ENCODE assay signal across 1 cellular context in genomic region chr17:45161288-45162021, GRCh38.
TF ChIP-seq lines count a peak whose summit lies in the region.

TSS of gene HEXIM2 (plus strand) at chr17:45161875. CDS start at chr17:45162794, 919 bp downstream.

TF ChIP-seq in HepG2, 621 proteins besides CTCF, POLR2A, EP300 and RAD21 (continued from another document and continues in another):
- TF ChIP-seq ZNF609 (CRISPR knock-in tag; IDR thresholded peaks at IDR 0.05; ENCODE audit: borderline replicate concordance) (no peak; the same call in 1 of the 2 replicates), NONO (IDR thresholded peaks at IDR 0.05) (no peak), NONO (CRISPR knock-in tag; conservative IDR thresholded peaks at IDR 0.05) (peak; percentile 91), FOXP4 (CRISPR knock-in tag; IDR thresholded peaks at IDR 0.05) (peak; percentile 21; the same call in 1 of the 2 replicates), HOXA3 (CRISPR knock-in tag; IDR thresholded peaks at IDR 0.05) (peak; percentile 98), ZNF678 (CRISPR knock-in tag; IDR thresholded peaks at IDR 0.05) (peak; percentile 94), ZNF713 (CRISPR knock-in tag; IDR thresholded peaks at IDR 0.05) (no peak), KMT2A (CRISPR knock-in tag; IDR thresholded peaks at IDR 0.05) (peak; percentile 75; the same call in 1 of the 2 replicates), HNRNPL (IDR thresholded peaks at IDR 0.05; ENCODE audit: low read depth, low read length) (peak; percentile 57), ZBTB34 (CRISPR knock-in tag; IDR thresholded peaks at IDR 0.05) (no peak), ZNF564 (CRISPR knock-in tag; IDR thresholded peaks at IDR 0.05) (0 out of 2 replicates have a peak, but pooled peaks have one; percentile 34), MLLT10 (CRISPR knock-in tag; IDR thresholded peaks at IDR 0.05) (no peak), ZNF280B (CRISPR knock-in tag; IDR thresholded peaks at IDR 0.05; ENCODE audit: borderline replicate concordance) (no peak; the same call in 1 of the 2 replicates), NCOA2 (CRISPR knock-in tag; IDR thresholded peaks at IDR 0.05) (peak; percentile 48), ZNF468 (CRISPR knock-in tag; IDR thresholded peaks at IDR 0.05) (no peak), ZNF850 (CRISPR knock-in tag; conservative IDR thresholded peaks at IDR 0.05) (no peak), ZNF484 (CRISPR knock-in tag; IDR thresholded peaks at IDR 0.05; ENCODE audit: borderline replicate concordance, low read depth) (0 out of 2 replicates have a peak, but pooled peaks have one; percentile 12), GPBP1L1 (CRISPR knock-in tag; IDR thresholded peaks at IDR 0.05) (no peak), ZNF672 (CRISPR knock-in tag; IDR thresholded peaks at IDR 0.05) (no peak), ZMYM2 (CRISPR knock-in tag; IDR thresholded peaks at IDR 0.05) (peak; percentile 62; the same call in 1 of the 2 replicates), ZNF407 (CRISPR knock-in tag; IDR thresholded peaks at IDR 0.05; ENCODE audit: not compliant biosample characterization) (peak; percentile 20), ZNF784 (CRISPR knock-in tag; IDR thresholded peaks at IDR 0.05; ENCODE audit: borderline replicate concordance) (no peak), ZSCAN22 (CRISPR knock-in tag; IDR thresholded peaks at IDR 0.05) (peak; percentile 75; the same call in 1 of the 2 replicates), AKNA (CRISPR knock-in tag; IDR thresholded peaks at IDR 0.05; ENCODE audit: borderline replicate concordance) (no peak)
